ENCODE assay signal across 8 cellular contexts in genomic region chr5:151082274-151082902, GRCh38. TPM values are rescaled to one million over a fixed set of nuclear protein-coding genes. Genes with fewer than 3 reads are reported as not detected.
DNase-seq lines count a peak whose midpoint lies in the region; ATAC-seq and TF ChIP-seq lines count a peak whose summit lies in the region.

No MANE protein-coding gene starts in this region.

- H3K36me3 ChIP-seq in HUES64 (ENCODE audit: insufficient read depth, low read length): no peaks in the 10 kb centered on the region
- H3K36me3 ChIP-seq in ascending aorta: no peaks in the 10 kb centered on the region
- peaks cover 14% of the 10 kb centered on the region for H3K36me3 ChIP-seq in lower lobe of right lung

- DNase-seq in Calu3 (peak; percentile 64), ascending aorta (ENCODE audit: low spot score in 2 of 2) (no peak), lower lobe of right lung (no peak), foreskin melanocyte (no peak), KBM-7 (no peak), NCI-H187 (lab: John Stamatoyannopoulos, UW) (no peak)

- peaks cover 15% of the 10 kb centered on the region for H3K4me1 ChIP-seq in HUES64 (ENCODE audit: insufficient read depth, low read length)
- H3K4me1 ChIP-seq in ascending aorta: peaks cover 12 to 38% of the 10 kb centered on the region in 2 donors
- peaks cover 86% of the 10 kb centered on the region for H3K4me1 ChIP-seq in lower lobe of right lung

- BruUV-seq in Calu3 (replicated peaks; lab: Mats Ljungman, UMichigan): no TSS peak

- ATAC-seq in lower lobe of right lung: no peak
- no peak for ATAC-seq in GM18517 (IDR thresholded peaks at IDR 0.05; ENCODE audit: unreplicated experiment)

- no peak overlapping the region for H3K9ac ChIP-seq in HUES64 (ENCODE audit: low read depth, low read length)

- CTCF ChIA-PET in Calu3 (lab: Charles Lee): interaction anchor here (0.7 to 3.0 kb wide), 6 partner anchors 17 to 383 kb away, joined by 3 to 13 read pairs (median 7); no protein-coding TSS in a partner anchor

- peak overlapping the region; percentile 75 for H3K4me3 Mint-ChIP-seq in Calu3 (ENCODE audit: low read depth, unreplicated experiment)

- H3K27me3 Mint-ChIP-seq in Calu3 (ENCODE audit: unreplicated experiment): no peaks in the 10 kb centered on the region

- H3K9me3 ChIP-seq in HUES64 (ENCODE audit: insufficient read depth, low read depth, low read length) (no peaks in the 10 kb centered on the region), ascending aorta (no peaks in the 10 kb centered on the region), lower lobe of right lung (no peaks in the 10 kb centered on the region)

- H3K27me3 ChIP-seq in HUES64 (ENCODE audit: insufficient read depth, low read length) (peaks cover 2% of the 10 kb centered on the region; the same call in 1 of the 2 replicates), ascending aorta (no peaks in the 10 kb centered on the region), lower lobe of right lung (ENCODE audit: low read depth) (no peaks in the 10 kb centered on the region)

- H3K27ac Mint-ChIP-seq in Calu3 (ENCODE audit: unreplicated experiment): peak overlapping the region; percentile 85

- H3K27ac ChIP-seq in HUES64 (ENCODE audit: low read depth, low read length): no peak overlapping the region
- H3K27ac ChIP-seq in ascending aorta: peak overlapping the region; percentile 94 to 97
- H3K27ac ChIP-seq in lower lobe of right lung: peak overlapping the region; percentile 98

- WGBS in HUES64: 54% methylated on average over 6 of the region's 7 CpGs

- H3K4me1 Mint-ChIP-seq in Calu3 (ENCODE audit: low read depth, unreplicated experiment): peaks cover 78% of the 10 kb centered on the region

- in situ Hi-C loops in KBM-7 (cut with MboI; ENCODE audit: low pct_unique_long_range_greater_than_20kb, low sequenced_read_pairs): no loop called here

- TF ChIP-seq CTCF in Calu3 (IDR thresholded peaks at IDR 0.05; ENCODE audit: unreplicated experiment) (no peak), ascending aorta (IDR thresholded peaks at IDR 0.05) (peak in 1 of 3 experiments; percentile 10), lower lobe of right lung (IDR thresholded peaks at IDR 0.05) (no peak)

- H3K4me3 ChIP-seq in HUES64 (ENCODE audit: low read length) (peak overlapping the region; percentile 73; the same call in 1 of the 2 replicates), ascending aorta (peak overlapping the region in 1 of 2 donors; percentile 91), lower lobe of right lung (peak overlapping the region; percentile 98)

- intact Hi-C loops in Calu3 (cut with micrococcal nuclease; ENCODE audit: unreplicated experiment) (loop anchor here (1.0 to 2.0 kb wide), 2 partner anchors 11 to 32 kb away; no protein-coding TSS in a partner anchor), ascending aorta (cut with DNase I) (loop anchor here (5.0 kb wide), 1 partner anchor 60 kb away; the partner anchor contains the start of gene GPX3), lower lobe of right lung (cut with DNase I) (no loop called here)

- peaks cover 95% of the 10 kb centered on the region for H3K36me3 Mint-ChIP-seq in Calu3 (ENCODE audit: insufficient read depth, unreplicated experiment)

- no peaks in the 10 kb centered on the region for H3K9me3 Mint-ChIP-seq in Calu3 (ENCODE audit: low read depth, unreplicated experiment)

RNA-seq across cellular contexts. Expression of gene TNIP1, which starts 1.6 kb away (rescaled TPM):
- total RNA-seq in Calu3 (2022): 321 and 339 TPM in 2 replicates
- polyA plus RNA-seq in HUES64 (2013, experiment 1 of 2): 20.3 TPM
- polyA plus RNA-seq in HUES64 (2013, experiment 2 of 2): 24.5 TPM
- 54.6 TPM for total RNA-seq in ascending aorta
- 99.6 TPM for total RNA-seq in lower lobe of right lung
